Comparison of ENCODE assay signal across 8 cellular contexts in genomic region chr7:131007439-131008330, GRCh38.
DNase-seq lines count a peak whose midpoint lies in the region; ATAC-seq, FAIRE-seq and TF ChIP-seq lines count a peak whose summit lies in the region.

No MANE protein-coding gene starts in this region.

- H3K4me2 ChIP-seq in keratinocyte (ENCODE audit: control insufficient read depth, extremely low read depth, insufficient read depth, low read depth, low read length): peak overlapping the region; percentile 78

- no peak overlapping the region for H3K4me3 ChIP-seq in CD8-positive, alpha-beta T cell (ENCODE audit: low read depth, low read length)
- no peak overlapping the region for H3K4me3 ChIP-seq in MG63
- no peak overlapping the region for H3K4me3 ChIP-seq in bronchial epithelial cell (ENCODE audit: low read depth, low read length)
- no peak overlapping the region for H3K4me3 ChIP-seq in keratinocyte (ENCODE audit: control insufficient read depth in 2 of 3, extremely low read depth in 1 of 3, insufficient read depth in 2 of 3, low read depth in 1 of 3, low read length in 3 of 3)

- peaks cover 85% of the 10 kb centered on the region for H3K4me1 Mint-ChIP-seq in CD8-positive, alpha-beta T cell (ENCODE audit: low read depth)

- H3K4me3 Mint-ChIP-seq in CD8-positive, alpha-beta T cell: peak overlapping the region; percentile 53

- peak; percentile 39 for ATAC-seq in CD8-positive, alpha-beta T cell
- peak; percentile 40 for ATAC-seq in GM19351 (IDR thresholded peaks at IDR 0.05; ENCODE audit: unreplicated experiment)
- ATAC-seq in GM18861 (IDR thresholded peaks at IDR 0.05; ENCODE audit: unreplicated experiment): no peak

- H4K20me1 ChIP-seq in keratinocyte (ENCODE audit: control insufficient read depth, extremely low read depth, insufficient read depth, low read length): no peaks in the 10 kb centered on the region

- H3K27ac Mint-ChIP-seq in CD8-positive, alpha-beta T cell: peak overlapping the region; percentile 60

- peaks cover under 1% of the 10 kb centered on the region for H3K9me3 Mint-ChIP-seq in CD8-positive, alpha-beta T cell

- H3K9me1 ChIP-seq in keratinocyte (ENCODE audit: control insufficient read depth, extremely low read depth, insufficient read depth, low read length): no peaks in the 10 kb centered on the region

- H3K36me3 ChIP-seq in CD8-positive, alpha-beta T cell (ENCODE audit: insufficient read depth, low read length): no peaks in the 10 kb centered on the region
- H3K36me3 ChIP-seq in MG63 (no peaks in the 10 kb centered on the region), bronchial epithelial cell (ENCODE audit: control insufficient read depth, insufficient read depth, low read length) (no peaks in the 10 kb centered on the region), keratinocyte (ENCODE audit: control insufficient read depth in 2 of 2, extremely low read depth in 1 of 2, insufficient read depth in 2 of 2, low read length in 2 of 2) (no peaks in the 10 kb centered on the region)

- peaks cover 42% of the 10 kb centered on the region for H3K36me3 Mint-ChIP-seq in CD8-positive, alpha-beta T cell

- H3K79me2 ChIP-seq in keratinocyte (ENCODE audit: control insufficient read depth, insufficient read depth, low read length): peaks cover 9% of the 10 kb centered on the region

- POLR2A ChIA-PET in CD8-positive, alpha-beta T cell (lab: Charles Lee): interaction anchor here (0.6 kb wide), 1 partner anchor 1171 kb away, joined by 3 read pairs; no protein-coding TSS in a partner anchor

- CTCF ChIA-PET in CD8-positive, alpha-beta T cell (lab: Charles Lee): interaction anchor here (0.7 to 2.0 kb wide), 11 partner anchors 9 to 354 kb away, joined by 3 to 17 read pairs (median 4); no protein-coding TSS in a partner anchor

- H3K9me3 ChIP-seq in CD8-positive, alpha-beta T cell (ENCODE audit: low read length): no peaks in the 10 kb centered on the region
- H3K9me3 ChIP-seq in MG63 (no peaks in the 10 kb centered on the region), keratinocyte (ENCODE audit: control insufficient read depth, low read depth, low read length) (no peaks in the 10 kb centered on the region)

- FAIRE-seq in bronchial epithelial cell (lab: Jason Lieb, UNC) (no peak), keratinocyte (lab: Jason Lieb, UNC) (peak; percentile 70)

- peak overlapping the region; percentile 78 for H2AFZ ChIP-seq in keratinocyte (ENCODE audit: control insufficient read depth, low read length)

- peak overlapping the region; percentile 71 for H3K9ac ChIP-seq in keratinocyte (ENCODE audit: control insufficient read depth, extremely low read depth, insufficient read depth, low read length)

- H3K27me3 Mint-ChIP-seq in CD8-positive, alpha-beta T cell (ENCODE audit: low read depth): no peaks in the 10 kb centered on the region

- peak overlapping the region; percentile 3 for H3K27ac ChIP-seq in CD8-positive, alpha-beta T cell (ENCODE audit: low read depth, low read length)
- H3K27ac ChIP-seq in keratinocyte (ENCODE audit: control insufficient read depth, insufficient read depth, low read length): peak overlapping the region; percentile 79

- intact Hi-C loops in CD8-positive, alpha-beta T cell (cut with DNase I, micrococcal nuclease): loop anchor here (1.0 to 5.0 kb wide), 3 partner anchors 25 to 110 kb away; no protein-coding TSS in a partner anchor

- dilution Hi-C loops in keratinocyte (cut with MboI; ENCODE audit: extremely low pct_ligation_motif_present, low sequenced_read_pairs): no loop called here

- H3K27me3 ChIP-seq in CD8-positive, alpha-beta T cell (ENCODE audit: insufficient read depth, low read length): no peaks in the 10 kb centered on the region
- H3K27me3 ChIP-seq in MG63 (no peaks in the 10 kb centered on the region), bronchial epithelial cell (ENCODE audit: control insufficient read depth, insufficient read depth, low read length) (no peaks in the 10 kb centered on the region), keratinocyte (ENCODE audit: control insufficient read depth, extremely low read depth, insufficient read depth, low read length) (no peaks in the 10 kb centered on the region)

- TF ChIP-seq CTCF in CD8-positive, alpha-beta T cell (IDR thresholded peaks at IDR 0.05): peak; percentile 50
- TF ChIP-seq CTCF in bronchial epithelial cell (IDR thresholded peaks at IDR 0.05; ENCODE audit: insufficient read depth, low read length, severe bottlenecking): peak; percentile 59
- peak; percentile 48 to 71 (median 63) for TF ChIP-seq CTCF in keratinocyte (optimal IDR thresholded peaks at IDR 0.05 in 1 of 3, IDR thresholded peaks at IDR 0.05 in 1 of 3, conservative IDR thresholded peaks at IDR 0.05 in 1 of 3; ENCODE audit: extremely low read depth in 1 of 3, insufficient read depth in 2 of 3, low read length in 3 of 3)

- DNase-seq in CD8-positive, alpha-beta T cell: peak in 5 of 7 experiments; percentile 30 to 59 (median 47)
- peak; percentile 47 for DNase-seq in MG63
- DNase-seq in T-helper 2 cell: peak in 4 of 5 experiments; percentile 33 to 86 (median 49)
- peak; percentile 81 for DNase-seq in bronchial epithelial cell (ENCODE audit: low read depth)
- DNase-seq in keratinocyte (ENCODE audit: low read depth, low spot score): no peak
- peak; percentile 45 to 53 for DNase-seq in stimulated activated CD4-positive, alpha-beta T cell treated with anti-CD3 and anti-CD28 coated beads, Interleukin-1b, Interleukin-23, amount 100 ng/mL, for 4 hours (ENCODE audit: low read depth in 2 of 2)

- peaks cover 62% of the 10 kb centered on the region for H3K4me1 ChIP-seq in CD8-positive, alpha-beta T cell (ENCODE audit: insufficient read depth, low read length)
- peaks cover 48% of the 10 kb centered on the region for H3K4me1 ChIP-seq in keratinocyte (ENCODE audit: control insufficient read depth, extremely low read depth, insufficient read depth, low read length)
